ENCODE assay signal across 14 cellular contexts in the genomic region with DNA sequence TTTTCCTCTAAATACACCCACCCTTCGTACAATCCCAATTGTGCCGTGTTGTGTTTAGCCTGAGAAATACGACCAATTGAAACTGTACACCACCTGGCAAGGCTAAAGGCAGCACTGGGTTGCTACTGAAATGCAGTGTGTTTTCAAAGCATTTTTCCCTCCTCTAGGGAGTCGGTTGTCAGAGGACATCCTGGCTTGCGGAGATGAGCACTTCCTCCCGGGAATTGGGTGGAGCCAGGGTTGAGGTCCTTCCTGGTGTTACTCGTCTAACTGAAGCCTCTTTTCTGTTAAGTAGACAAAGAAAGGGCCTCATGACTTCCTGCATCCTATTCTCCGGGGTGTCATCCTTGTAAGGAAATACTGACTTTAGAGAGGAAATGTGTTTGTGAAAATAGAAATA.
DNase-seq lines count a peak whose midpoint lies in the region; ATAC-seq and TF ChIP-seq lines count a peak whose summit lies in the region.
"Had no signal": no experiment of that assay in that cellular context is flagged by ENCODE, and none has a peak within 500 bp of the region (broad histone marks: within the 10 kb centered on the region; RNA-seq: fewer than 3 reads in every experiment).

No MANE protein-coding gene starts in this region.

- peak overlapping the region; percentile 43 for H3K27ac ChIP-seq in lower lobe of right lung
- peak overlapping the region; percentile 10 to 75 (median 43) for H3K27ac ChIP-seq in thyroid gland

- WGBS in thyroid gland, 2 donors, result 23 to 25% methylated on average over 8 of the region's 8 CpGs

- intact Hi-C loops in Right ventricle myocardium inferior (cut with DNase I), result no loop called here
- intact Hi-C loops in cardiac septum (cut with DNase I), result no loop called here
- intact Hi-C loops in lower lobe of right lung (cut with DNase I), result no loop called here
- intact Hi-C loops in thyroid gland (cut with DNase I), result loop anchor here (10.0 kb wide), 1 partner anchor 191 kb away; no protein-coding TSS in a partner anchor

- H3K36me3 Mint-ChIP-seq in chondrocyte (ENCODE audit: low read depth), result no peaks in the 10 kb centered on the region
- H3K36me3 Mint-ChIP-seq: activated naive CD8-positive, alpha-beta T cell treated with anti-CD3 and anti-CD28 coated beads, Interleukin-2, amount 10 ng/mL, durations not matched to agents 7 days and 5 days had no signal

- H3K4me3 ChIP-seq in lower lobe of right lung, result no peak overlapping the region
- H3K4me3 ChIP-seq in thyroid gland (replicated peaks in 1 of 3), result no peak overlapping the region

- H3K4me1 Mint-ChIP-seq in chondrocyte (ENCODE audit: low read depth), result peaks cover 25% of the 10 kb centered on the region

- no peak for DNase-seq in Right ventricle myocardium inferior (ENCODE audit: missing footprints)
- no peak for DNase-seq in cardiac septum (ENCODE audit: low spot score)
- no peak for DNase-seq in chondrocyte (ENCODE audit: low spot score)
- no peak for DNase-seq in lower lobe of right lung
- peak; percentile 16 to 24 for DNase-seq in thyroid gland
- DNase-seq in NCI-H510A treated with DMSO at 0.1 percent for 48 hours (lab: John Stamatoyannopoulos, UW), result no peak
- DNase-seq in globus pallidus (ENCODE audit: low spot score), result no peak
- no peak for DNase-seq in hepatic stellate cell (ENCODE audit: low spot score)
- DNase-seq: activated naive CD8-positive, alpha-beta T cell treated with anti-CD3 and anti-CD28 coated beads, Interleukin-2, amount 10 ng/mL, durations not matched to agents 7 days and 5 days; DMS79 treated with DMSO at 0.1 percent for 48 hours; hippocampal formation; NCI-H2107; OCI-M1; T-helper 2 cell had no signal

- TF ChIP-seq POLR2A in thyroid gland (IDR thresholded peaks at IDR 0.05), result no peak

- peak overlapping the region; percentile 45 for H3K4me3 Mint-ChIP-seq in chondrocyte (ENCODE audit: unreplicated experiment)
- H3K4me3 Mint-ChIP-seq: activated naive CD8-positive, alpha-beta T cell treated with anti-CD3 and anti-CD28 coated beads, Interleukin-2, amount 10 ng/mL, durations not matched to agents 7 days and 5 days had no signal

- peak overlapping the region; percentile 61 for H3K27ac Mint-ChIP-seq in chondrocyte (ENCODE audit: unreplicated experiment)
- H3K27ac Mint-ChIP-seq: activated naive CD8-positive, alpha-beta T cell treated with anti-CD3 and anti-CD28 coated beads, Interleukin-2, amount 10 ng/mL, durations not matched to agents 7 days and 5 days had no signal

- H3K27me3 ChIP-seq in lower lobe of right lung (ENCODE audit: low read depth) (no peaks in the 10 kb centered on the region), thyroid gland (no peaks in the 10 kb centered on the region)

- peaks cover 8% of the 10 kb centered on the region for H3K27me3 Mint-ChIP-seq in chondrocyte (ENCODE audit: low read depth)

- no peaks in the 10 kb centered on the region for H3K9me3 ChIP-seq in lower lobe of right lung
- H3K9me3 ChIP-seq in thyroid gland, result no peaks in the 10 kb centered on the region

- no peak for TF ChIP-seq CTCF in chondrocyte (IDR thresholded peaks at IDR 0.05)
- no peak for TF ChIP-seq CTCF in lower lobe of right lung (IDR thresholded peaks at IDR 0.05)
- TF ChIP-seq CTCF in thyroid gland (IDR thresholded peaks at IDR 0.05), result no peak

- H3K4me1 ChIP-seq in lower lobe of right lung (peaks cover 28% of the 10 kb centered on the region), thyroid gland (peaks cover 20 to 31% of the 10 kb centered on the region in 2 donors)

- ATAC-seq in Right ventricle myocardium inferior (peak; percentile 44), lower lobe of right lung (no peak)

- H3K9me3 Mint-ChIP-seq in chondrocyte (ENCODE audit: low read depth), result no peaks in the 10 kb centered on the region
- H3K9me3 Mint-ChIP-seq: activated naive CD8-positive, alpha-beta T cell treated with anti-CD3 and anti-CD28 coated beads, Interleukin-2, amount 10 ng/mL, durations not matched to agents 7 days and 5 days had no signal

- H3K36me3 ChIP-seq in lower lobe of right lung (no peaks in the 10 kb centered on the region), thyroid gland (no peaks in the 10 kb centered on the region)

Comparison
In these comparisons a context has a peak if more than half of its experiments do, and no peak if none do; other contexts are left out.
1. DNase-seq: peak in thyroid gland (2 of 2); none in Right ventricle myocardium inferior (single experiment), cardiac septum (single experiment), chondrocyte (single experiment), lower lobe of right lung (single experiment), NCI-H510A treated with DMSO at 0.1 percent for 48 hours (single experiment), globus pallidus (single experiment) and hepatic stellate cell (single experiment).